10 cellular contexts compared by ENCODE assay signal in genomic region chr9:126844085-126844484, GRCh38. TPM values are rescaled to one million over a fixed set of nuclear protein-coding genes. Genes with fewer than 3 reads are reported as not detected.
DNase-seq lines count a peak whose midpoint lies in the region; ATAC-seq and TF ChIP-seq lines count a peak whose summit lies in the region.
"Had no signal": no experiment of that assay in that cellular context is flagged by ENCODE, and none has a peak within 500 bp of the region (broad histone marks: within the 10 kb centered on the region; RNA-seq: fewer than 3 reads in every experiment).

No MANE protein-coding gene starts in this region.

- H2AFZ ChIP-seq in osteoblast (ENCODE audit: low read length): no peak overlapping the region

- peak overlapping the region; percentile 1 for H3K4me2 ChIP-seq in osteoblast (ENCODE audit: insufficient read depth, low read length)

- H3K79me2 ChIP-seq in osteoblast (ENCODE audit: insufficient read depth, low read length): peaks cover under 1% of the 10 kb centered on the region

- no peak for TF ChIP-seq CTCF in osteoblast (IDR thresholded peaks at IDR 0.05; ENCODE audit: extremely low read depth, low read depth, low read length)

- WGBS in aorta, 2 donors: 35 to 40% methylated on average over 5 of the region's 5 CpGs

- H3K36me3 ChIP-seq in osteoblast (ENCODE audit: insufficient read depth, low read length) (no peaks in the 10 kb centered on the region), aorta (ENCODE audit: control insufficient read depth in 1 of 2, insufficient read depth in 2 of 2, low read length in 1 of 2) (no peaks in the 10 kb centered on the region)
- H3K36me3 ChIP-seq in effector memory CD4-positive, alpha-beta T cell (ENCODE audit: control insufficient read depth, insufficient read depth, low read length): no peaks in the 10 kb centered on the region
- H3K36me3 ChIP-seq: SJCRH30 had no signal

- DNase-seq in EH (ENCODE audit: low read depth): peak; percentile 84
- DNase-seq in NCI-H226: peak; percentile 83
- DNase-seq in osteoblast (ENCODE audit: insufficient read length, low spot score, missing footprints): peak; percentile 93
- no peak for DNase-seq in activated naive CD4-positive, alpha-beta T cell (lab: John Stamatoyannopoulos, UW)
- DNase-seq in effector memory CD4-positive, alpha-beta T cell: no peak
- DNase-seq in aorta: no peak

- peak overlapping the region; percentile 73 for H3K27ac ChIP-seq in cingulate gyrus (ENCODE audit: low read depth, low read length)
- no peak overlapping the region for H3K27ac ChIP-seq in osteoblast (ENCODE audit: low read depth, low read length)
- H3K27ac ChIP-seq in effector memory CD4-positive, alpha-beta T cell (ENCODE audit: insufficient read depth, low read length, poor library complexity, severe bottlenecking): no peak overlapping the region
- H3K27ac ChIP-seq in aorta (ENCODE audit: low read depth in 1 of 2, low read length in 2 of 2): no peak overlapping the region
- H3K27ac ChIP-seq: HL-60, SJCRH30 had no signal

- intact Hi-C loops in aorta (cut with DNase I): no loop called here

- H3K9me3 ChIP-seq in osteoblast (ENCODE audit: low read depth, low read length): no peaks in the 10 kb centered on the region
- no peaks in the 10 kb centered on the region for H3K9me3 ChIP-seq in effector memory CD4-positive, alpha-beta T cell (ENCODE audit: control insufficient read depth, low read length)
- no peaks in the 10 kb centered on the region for H3K9me3 ChIP-seq in aorta (ENCODE audit: control insufficient read depth, low read length)
- H3K9me3 ChIP-seq: SJCRH30 had no signal

- peaks cover 11% of the 10 kb centered on the region for H3K4me1 ChIP-seq in osteoblast (ENCODE audit: insufficient read depth, low read length)
- no peaks in the 10 kb centered on the region for H3K4me1 ChIP-seq in effector memory CD4-positive, alpha-beta T cell (ENCODE audit: control insufficient read depth, insufficient read depth, low read length, poor library complexity, severe bottlenecking)
- H3K4me1 ChIP-seq in aorta (ENCODE audit: control insufficient read depth in 1 of 2, insufficient read depth in 2 of 2, low read length in 2 of 2): no peaks in the 10 kb centered on the region

- peaks cover 5% of the 10 kb centered on the region for H4K20me1 ChIP-seq in osteoblast (ENCODE audit: insufficient read depth, low read length)

- H3K4me3 ChIP-seq in osteoblast (ENCODE audit: insufficient read depth, low read length): no peak overlapping the region
- H3K4me3 ChIP-seq in effector memory CD4-positive, alpha-beta T cell (ENCODE audit: insufficient read depth, low read depth, low read length, poor library complexity, severe bottlenecking): no peak overlapping the region
- no peak overlapping the region for H3K4me3 ChIP-seq in aorta (ENCODE audit: low read length in 2 of 2)
- H3K4me3 ChIP-seq: SJCRH30 had no signal

- no peak for ATAC-seq in aorta (ENCODE audit: low FRiP score)
- no peak for ATAC-seq in GM21717 (IDR thresholded peaks at IDR 0.05; ENCODE audit: unreplicated experiment)

- H3K27me3 ChIP-seq in osteoblast (ENCODE audit: insufficient read depth, low read length) (no peaks in the 10 kb centered on the region), aorta (ENCODE audit: control insufficient read depth in 1 of 2, insufficient read depth in 2 of 2, low read length in 1 of 2) (no peaks in the 10 kb centered on the region)
- H3K27me3 ChIP-seq in effector memory CD4-positive, alpha-beta T cell (replicated peaks; ENCODE audit: control insufficient read depth, insufficient read depth, low read length, poor library complexity, severe bottlenecking): no peaks in the 10 kb centered on the region
- H3K27me3 ChIP-seq: SJCRH30 had no signal

RNA-seq across cellular contexts. Expression of gene ZBTB34, which starts 16.4 kb away (rescaled TPM):
- total RNA-seq in osteoblast: 7.6 and 8.8 TPM in 2 replicates
- 10 to 100 TPM; 10.5 to 12.4 TPM for total RNA-seq in aorta
- 1 to 10 TPM; 2.1 to 2.3 TPM for polyA plus RNA-seq in aorta

RNA-seq across cellular contexts. Expression of gene ZBTB43, which starts 39.2 kb away (rescaled TPM):
- total RNA-seq in osteoblast (17.7 and 18.1 TPM in 2 replicates), aorta (10 to 100 TPM; 12.8 to 18.4 TPM)
- polyA plus RNA-seq in aorta: 1 to 10 TPM in 1 of 2 donors, under 1 TPM in 1; 0.75 to 3.7 TPM

Comparison
In these comparisons a context has a peak if more than half of its experiments do, and no peak if none do; other contexts are left out.
1. DNase-seq: peak in EH (single experiment), NCI-H226 (single experiment) and osteoblast (single experiment); none in activated naive CD4-positive, alpha-beta T cell (0 of 4), effector memory CD4-positive, alpha-beta T cell (0 of 3) and aorta (0 of 2).